Comparison of ENCODE assay signal across 24 cellular contexts in the genomic region with DNA sequence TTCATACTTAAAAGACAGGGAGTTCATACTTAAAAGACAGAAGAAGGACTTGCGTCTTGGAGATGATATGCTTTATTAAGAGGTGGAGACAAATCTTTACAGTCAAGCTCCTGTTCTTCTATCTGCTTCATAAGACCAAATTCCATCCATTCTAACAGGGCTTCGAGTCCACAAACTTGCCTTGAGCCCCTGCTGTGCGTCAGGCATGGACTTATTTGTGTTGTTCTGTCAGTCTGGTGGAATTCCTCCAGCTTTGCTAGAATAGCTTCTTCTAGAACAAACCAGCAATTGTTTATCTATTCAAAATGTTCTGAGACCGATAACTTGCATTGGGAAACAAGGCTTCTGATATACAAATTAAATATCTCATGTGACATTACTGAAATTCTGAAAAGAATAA.
DNase-seq lines count a peak whose midpoint lies in the region; ATAC-seq and TF ChIP-seq lines count a peak whose summit lies in the region.
"Had no signal": no experiment of that assay in that cellular context is flagged by ENCODE, and none has a peak within 500 bp of the region (broad histone marks: within the 10 kb centered on the region; RNA-seq: fewer than 3 reads in every experiment).

No MANE protein-coding gene starts in this region.

- H3K4me1 ChIP-seq in left lung (no peaks in the 10 kb centered on the region), foreskin keratinocyte (no peaks in the 10 kb centered on the region)
- H3K4me1 ChIP-seq: HAP-1 had no signal

- DNase-seq in astrocyte of the spinal cord (ENCODE audit: low read depth, low spot score) (peak; percentile 22), inferior parietal cortex (ENCODE audit: extremely low spot score) (peak; percentile 17), osteocyte (ENCODE audit: extremely low spot score, unreplicated experiment) (no peak), left lung (no peak), LoVo (ENCODE audit: low spot score) (no peak), glomerular visceral epithelial cell (ENCODE audit: extremely low spot score) (no peak), foreskin keratinocyte (no peak)
- DNase-seq: CD4-positive, alpha-beta T cell; COR-L47; DMS79 treated with DMSO at 0.1 percent for 48 hours; NCI-H1092; NCI-H1436; NCI-H187 treated with DMSO at 0.1 percent for 48 hours; NCI-H2227 treated with DMSO at 0.1 percent for 48 hours; NCI-H510A; NCI-H748 treated with DMSO at 0.1 percent for 48 hours; SIG-M5 had no signal

- ATAC-seq in left lung: no peak
- ATAC-seq in foreskin keratinocyte: no peak
- ATAC-seq: GM23338, HepG2, K562, Panc1 had no signal

- H3K27ac Mint-ChIP-seq in osteocyte (ENCODE audit: unreplicated experiment): peak overlapping the region; percentile 11
- H3K27ac Mint-ChIP-seq: CD4-positive, alpha-beta T cell; GM23338 had no signal

- H3K9me3 Mint-ChIP-seq in osteocyte (ENCODE audit: unreplicated experiment): peaks cover 8% of the 10 kb centered on the region

- H3K36me3 Mint-ChIP-seq in osteocyte (ENCODE audit: unreplicated experiment): no peaks in the 10 kb centered on the region

- H3K4me3 ChIP-seq in astrocyte of the spinal cord (ENCODE audit: low read depth, low read length) (no peak overlapping the region), left lung (no peak overlapping the region)
- H3K4me3 ChIP-seq: BLaER1, GM23338, HAP-1, K562 had no signal

- no peak overlapping the region for H3K4me3 Mint-ChIP-seq in osteocyte (ENCODE audit: unreplicated experiment)
- H3K4me3 Mint-ChIP-seq: CD4-positive, alpha-beta T cell; GM23338 had no signal

- H3K4me1 Mint-ChIP-seq in osteocyte (ENCODE audit: unreplicated experiment): peaks cover 10% of the 10 kb centered on the region
- H3K4me1 Mint-ChIP-seq: GM23338 had no signal

- in situ Hi-C loops in astrocyte of the spinal cord (cut with HindIII; ENCODE audit: low sequenced_read_pairs): no loop called here

- no peaks in the 10 kb centered on the region for H3K36me3 ChIP-seq in left lung
- H3K36me3 ChIP-seq: BLaER1, HAP-1 had no signal

- TF ChIP-seq CTCF in astrocyte of the spinal cord (IDR thresholded peaks at IDR 0.05; ENCODE audit: low read depth, low read length) (no peak), osteocyte (IDR thresholded peaks at IDR 0.05) (no peak), left lung (IDR thresholded peaks at IDR 0.05) (no peak), foreskin keratinocyte (conservative IDR thresholded peaks at IDR 0.05) (no peak)

- H3K27me3 Mint-ChIP-seq in osteocyte (ENCODE audit: unreplicated experiment): peaks cover 13% of the 10 kb centered on the region
- H3K27me3 Mint-ChIP-seq: CD4-positive, alpha-beta T cell had no signal

- H3K9me3 ChIP-seq in left lung: no peaks in the 10 kb centered on the region
- H3K9me3 ChIP-seq: HAP-1 had no signal

- H3K27me3 ChIP-seq in left lung: no peaks in the 10 kb centered on the region
- no peaks in the 10 kb centered on the region for H3K27me3 ChIP-seq in foreskin keratinocyte
- H3K27me3 ChIP-seq: BLaER1 had no signal

- intact Hi-C loops in left lung (cut with DNase I): no loop called here

- H3K27ac ChIP-seq in left lung: no peak overlapping the region
- no peak overlapping the region for H3K27ac ChIP-seq in foreskin keratinocyte
- H3K27ac ChIP-seq: BLaER1, HL-60 had no signal

Comparison
In these comparisons a context has a peak if more than half of its experiments do, and no peak if none do; other contexts are left out.
1. DNase-seq: peak in astrocyte of the spinal cord (single experiment) and inferior parietal cortex (single experiment); none in osteocyte (single experiment), left lung (0 of 2), LoVo (single experiment), glomerular visceral epithelial cell (single experiment) and foreskin keratinocyte (0 of 2).